In the genomic region with DNA sequence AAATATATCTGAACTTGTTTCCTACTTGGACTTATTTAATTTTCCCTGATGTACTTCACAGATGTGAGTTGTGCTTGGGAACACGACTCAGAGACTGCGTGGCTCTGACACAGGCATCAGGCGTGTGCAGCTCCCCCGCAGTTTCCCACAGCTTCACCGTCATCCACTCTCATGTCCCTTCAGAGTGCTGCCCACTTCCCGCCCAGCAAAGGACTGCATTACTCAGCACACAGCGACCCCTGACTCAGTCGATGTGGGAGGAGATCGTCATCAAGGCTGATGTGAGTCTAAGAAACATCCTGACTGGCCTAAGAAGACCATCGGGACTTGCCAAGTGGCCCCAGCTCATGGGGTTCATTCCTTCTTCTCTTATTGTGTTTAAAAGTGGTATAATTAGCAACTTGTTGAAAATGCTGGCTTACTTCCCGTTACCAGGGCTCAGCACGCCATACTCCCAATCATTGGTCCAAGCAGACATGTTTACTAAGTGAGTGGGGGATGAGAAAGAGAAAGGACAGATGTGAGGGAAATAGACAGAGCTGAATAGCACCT, we compare ENCODE assay signal across 1 cellular context.
TF ChIP-seq lines count a peak whose summit lies in the region.

No MANE protein-coding gene starts in this region.

TF ChIP-seq in K562, 482 proteins besides CTCF, POLR2A, EP300 and RAD21 (continued from another document and continues in another):
- TF ChIP-seq, protein P1, sequence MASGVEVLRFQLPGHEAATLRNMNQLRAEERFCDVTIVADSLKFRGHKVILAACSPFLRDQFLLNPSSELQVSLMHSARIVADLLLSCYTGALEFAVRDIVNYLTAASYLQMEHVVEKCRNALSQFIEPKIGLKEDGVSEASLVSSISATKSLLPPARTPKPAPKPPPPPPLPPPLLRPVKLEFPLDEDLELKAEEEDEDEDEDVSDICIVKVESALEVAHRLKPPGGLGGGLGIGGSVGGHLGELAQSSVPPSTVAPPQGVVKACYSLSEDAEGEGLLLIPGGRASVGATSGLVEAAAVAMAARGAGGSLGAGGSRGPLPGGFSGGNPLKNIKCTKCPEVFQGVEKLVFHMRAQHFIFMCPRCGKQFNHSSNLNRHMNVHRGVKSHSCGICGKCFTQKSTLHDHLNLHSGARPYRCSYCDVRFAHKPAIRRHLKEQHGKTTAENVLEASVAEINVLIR (CRISPR knock-in tag; IDR thresholded peaks at IDR 0.05), result 0 out of 2 replicates have a peak, but pooled peaks have one; percentile 32
- TF ChIP-seq IRF2 (CRISPR knock-in tag; IDR thresholded peaks at IDR 0.05) (no peak), ZNF668 (CRISPR knock-in tag; IDR thresholded peaks at IDR 0.05) (0 out of 2 replicates have a peak, but pooled peaks have one; percentile 25), DMBX1 (CRISPR knock-in tag; IDR thresholded peaks at IDR 0.05; ENCODE audit: borderline replicate concordance) (0 out of 2 replicates have a peak, but pooled peaks have one; percentile 67), YY1 (IDR thresholded peaks at IDR 0.05; ENCODE audit: borderline replicate concordance in 1 of 3, control insufficient read depth in 1 of 3, extremely low read depth in 1 of 3, insufficient read depth in 3 of 3, insufficient read length in 1 of 3, insufficient replicate concordance in 2 of 3, low read depth in 1 of 3, low read length in 2 of 3) (peak in 1 of 3 experiments; percentile 8), ZNF644 (tag; IDR thresholded peaks at IDR 0.05; ENCODE audit: low read depth) (0 out of 2 replicates have a peak, but pooled peaks have one; percentile 1), SUPT5H (IDR thresholded peaks at IDR 0.05) (peak; percentile 41; the same call in 1 of the 2 replicates), MYNN (IDR thresholded peaks at IDR 0.05) (peak; percentile 82; the same call in 1 of the 2 replicates), MYNN (CRISPR knock-in tag; IDR thresholded peaks at IDR 0.05) (no peak), TCF3 (CRISPR knock-in tag; IDR thresholded peaks at IDR 0.05) (peak; percentile 42; the same call in 1 of the 2 replicates), EHMT2 (IDR thresholded peaks at IDR 0.05) (peak; percentile 81), CBFA2T3 (IDR thresholded peaks at IDR 0.05) (peak; percentile 55), MAZ (CRISPR knock-in tag; conservative IDR thresholded peaks at IDR 0.05 in 1 of 2, IDR thresholded peaks at IDR 0.05 in 1 of 2) (peak in 1 of 2 experiments; percentile 23; a peak in 1 of 4 replicates), ZNF175 (CRISPR knock-in tag; IDR thresholded peaks at IDR 0.05; ENCODE audit: low read depth) (peak; percentile 91), MTA1 (IDR thresholded peaks at IDR 0.05; ENCODE audit: borderline replicate concordance) (peak; percentile 44; the same call in 1 of the 2 replicates)
- TF ChIP-seq, protein P2, sequence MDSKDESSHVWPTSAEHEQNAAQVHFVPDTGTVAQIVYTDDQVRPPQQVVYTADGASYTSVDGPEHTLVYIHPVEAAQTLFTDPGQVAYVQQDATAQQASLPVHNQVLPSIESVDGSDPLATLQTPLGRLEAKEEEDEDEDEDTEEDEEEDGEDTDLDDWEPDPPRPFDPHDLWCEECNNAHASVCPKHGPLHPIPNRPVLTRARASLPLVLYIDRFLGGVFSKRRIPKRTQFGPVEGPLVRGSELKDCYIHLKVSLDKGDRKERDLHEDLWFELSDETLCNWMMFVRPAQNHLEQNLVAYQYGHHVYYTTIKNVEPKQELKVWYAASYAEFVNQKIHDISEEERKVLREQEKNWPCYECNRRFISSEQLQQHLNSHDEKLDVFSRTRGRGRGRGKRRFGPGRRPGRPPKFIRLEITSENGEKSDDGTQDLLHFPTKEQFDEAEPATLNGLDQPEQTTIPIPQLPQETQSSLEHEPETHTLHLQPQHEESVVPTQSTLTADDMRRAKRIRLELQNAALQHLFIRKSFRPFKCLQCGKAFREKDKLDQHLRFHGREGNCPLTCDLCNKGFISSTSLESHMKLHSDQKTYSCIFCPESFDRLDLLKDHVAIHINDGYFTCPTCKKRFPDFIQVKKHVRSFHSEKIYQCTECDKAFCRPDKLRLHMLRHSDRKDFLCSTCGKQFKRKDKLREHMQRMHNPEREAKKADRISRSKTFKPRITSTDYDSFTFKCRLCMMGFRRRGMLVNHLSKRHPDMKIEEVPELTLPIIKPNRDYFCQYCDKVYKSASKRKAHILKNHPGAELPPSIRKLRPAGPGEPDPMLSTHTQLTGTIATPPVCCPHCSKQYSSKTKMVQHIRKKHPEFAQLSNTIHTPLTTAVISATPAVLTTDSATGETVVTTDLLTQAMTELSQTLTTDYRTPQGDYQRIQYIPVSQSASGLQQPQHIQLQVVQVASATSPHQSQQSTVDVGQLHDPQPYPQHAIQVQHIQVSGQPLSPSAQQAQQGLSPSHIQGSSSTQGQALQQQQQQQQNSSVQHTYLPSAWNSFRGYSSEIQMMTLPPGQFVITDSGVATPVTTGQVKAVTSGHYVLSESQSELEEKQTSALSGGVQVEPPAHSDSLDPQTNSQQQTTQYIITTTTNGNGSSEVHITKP (IDR thresholded peaks at IDR 0.05; ENCODE audit: partially characterized antibody), result peak; percentile 82
- TF ChIP-seq, protein P3, sequence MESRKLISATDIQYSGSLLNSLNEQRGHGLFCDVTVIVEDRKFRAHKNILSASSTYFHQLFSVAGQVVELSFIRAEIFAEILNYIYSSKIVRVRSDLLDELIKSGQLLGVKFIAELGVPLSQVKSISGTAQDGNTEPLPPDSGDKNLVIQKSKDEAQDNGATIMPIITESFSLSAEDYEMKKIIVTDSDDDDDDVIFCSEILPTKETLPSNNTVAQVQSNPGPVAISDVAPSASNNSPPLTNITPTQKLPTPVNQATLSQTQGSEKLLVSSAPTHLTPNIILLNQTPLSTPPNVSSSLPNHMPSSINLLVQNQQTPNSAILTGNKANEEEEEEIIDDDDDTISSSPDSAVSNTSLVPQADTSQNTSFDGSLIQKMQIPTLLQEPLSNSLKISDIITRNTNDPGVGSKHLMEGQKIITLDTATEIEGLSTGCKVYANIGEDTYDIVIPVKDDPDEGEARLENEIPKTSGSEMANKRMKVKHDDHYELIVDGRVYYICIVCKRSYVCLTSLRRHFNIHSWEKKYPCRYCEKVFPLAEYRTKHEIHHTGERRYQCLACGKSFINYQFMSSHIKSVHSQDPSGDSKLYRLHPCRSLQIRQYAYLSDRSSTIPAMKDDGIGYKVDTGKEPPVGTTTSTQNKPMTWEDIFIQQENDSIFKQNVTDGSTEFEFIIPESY (CRISPR knock-in tag; IDR thresholded peaks at IDR 0.05), result no peak
- TF ChIP-seq, protein P4, sequence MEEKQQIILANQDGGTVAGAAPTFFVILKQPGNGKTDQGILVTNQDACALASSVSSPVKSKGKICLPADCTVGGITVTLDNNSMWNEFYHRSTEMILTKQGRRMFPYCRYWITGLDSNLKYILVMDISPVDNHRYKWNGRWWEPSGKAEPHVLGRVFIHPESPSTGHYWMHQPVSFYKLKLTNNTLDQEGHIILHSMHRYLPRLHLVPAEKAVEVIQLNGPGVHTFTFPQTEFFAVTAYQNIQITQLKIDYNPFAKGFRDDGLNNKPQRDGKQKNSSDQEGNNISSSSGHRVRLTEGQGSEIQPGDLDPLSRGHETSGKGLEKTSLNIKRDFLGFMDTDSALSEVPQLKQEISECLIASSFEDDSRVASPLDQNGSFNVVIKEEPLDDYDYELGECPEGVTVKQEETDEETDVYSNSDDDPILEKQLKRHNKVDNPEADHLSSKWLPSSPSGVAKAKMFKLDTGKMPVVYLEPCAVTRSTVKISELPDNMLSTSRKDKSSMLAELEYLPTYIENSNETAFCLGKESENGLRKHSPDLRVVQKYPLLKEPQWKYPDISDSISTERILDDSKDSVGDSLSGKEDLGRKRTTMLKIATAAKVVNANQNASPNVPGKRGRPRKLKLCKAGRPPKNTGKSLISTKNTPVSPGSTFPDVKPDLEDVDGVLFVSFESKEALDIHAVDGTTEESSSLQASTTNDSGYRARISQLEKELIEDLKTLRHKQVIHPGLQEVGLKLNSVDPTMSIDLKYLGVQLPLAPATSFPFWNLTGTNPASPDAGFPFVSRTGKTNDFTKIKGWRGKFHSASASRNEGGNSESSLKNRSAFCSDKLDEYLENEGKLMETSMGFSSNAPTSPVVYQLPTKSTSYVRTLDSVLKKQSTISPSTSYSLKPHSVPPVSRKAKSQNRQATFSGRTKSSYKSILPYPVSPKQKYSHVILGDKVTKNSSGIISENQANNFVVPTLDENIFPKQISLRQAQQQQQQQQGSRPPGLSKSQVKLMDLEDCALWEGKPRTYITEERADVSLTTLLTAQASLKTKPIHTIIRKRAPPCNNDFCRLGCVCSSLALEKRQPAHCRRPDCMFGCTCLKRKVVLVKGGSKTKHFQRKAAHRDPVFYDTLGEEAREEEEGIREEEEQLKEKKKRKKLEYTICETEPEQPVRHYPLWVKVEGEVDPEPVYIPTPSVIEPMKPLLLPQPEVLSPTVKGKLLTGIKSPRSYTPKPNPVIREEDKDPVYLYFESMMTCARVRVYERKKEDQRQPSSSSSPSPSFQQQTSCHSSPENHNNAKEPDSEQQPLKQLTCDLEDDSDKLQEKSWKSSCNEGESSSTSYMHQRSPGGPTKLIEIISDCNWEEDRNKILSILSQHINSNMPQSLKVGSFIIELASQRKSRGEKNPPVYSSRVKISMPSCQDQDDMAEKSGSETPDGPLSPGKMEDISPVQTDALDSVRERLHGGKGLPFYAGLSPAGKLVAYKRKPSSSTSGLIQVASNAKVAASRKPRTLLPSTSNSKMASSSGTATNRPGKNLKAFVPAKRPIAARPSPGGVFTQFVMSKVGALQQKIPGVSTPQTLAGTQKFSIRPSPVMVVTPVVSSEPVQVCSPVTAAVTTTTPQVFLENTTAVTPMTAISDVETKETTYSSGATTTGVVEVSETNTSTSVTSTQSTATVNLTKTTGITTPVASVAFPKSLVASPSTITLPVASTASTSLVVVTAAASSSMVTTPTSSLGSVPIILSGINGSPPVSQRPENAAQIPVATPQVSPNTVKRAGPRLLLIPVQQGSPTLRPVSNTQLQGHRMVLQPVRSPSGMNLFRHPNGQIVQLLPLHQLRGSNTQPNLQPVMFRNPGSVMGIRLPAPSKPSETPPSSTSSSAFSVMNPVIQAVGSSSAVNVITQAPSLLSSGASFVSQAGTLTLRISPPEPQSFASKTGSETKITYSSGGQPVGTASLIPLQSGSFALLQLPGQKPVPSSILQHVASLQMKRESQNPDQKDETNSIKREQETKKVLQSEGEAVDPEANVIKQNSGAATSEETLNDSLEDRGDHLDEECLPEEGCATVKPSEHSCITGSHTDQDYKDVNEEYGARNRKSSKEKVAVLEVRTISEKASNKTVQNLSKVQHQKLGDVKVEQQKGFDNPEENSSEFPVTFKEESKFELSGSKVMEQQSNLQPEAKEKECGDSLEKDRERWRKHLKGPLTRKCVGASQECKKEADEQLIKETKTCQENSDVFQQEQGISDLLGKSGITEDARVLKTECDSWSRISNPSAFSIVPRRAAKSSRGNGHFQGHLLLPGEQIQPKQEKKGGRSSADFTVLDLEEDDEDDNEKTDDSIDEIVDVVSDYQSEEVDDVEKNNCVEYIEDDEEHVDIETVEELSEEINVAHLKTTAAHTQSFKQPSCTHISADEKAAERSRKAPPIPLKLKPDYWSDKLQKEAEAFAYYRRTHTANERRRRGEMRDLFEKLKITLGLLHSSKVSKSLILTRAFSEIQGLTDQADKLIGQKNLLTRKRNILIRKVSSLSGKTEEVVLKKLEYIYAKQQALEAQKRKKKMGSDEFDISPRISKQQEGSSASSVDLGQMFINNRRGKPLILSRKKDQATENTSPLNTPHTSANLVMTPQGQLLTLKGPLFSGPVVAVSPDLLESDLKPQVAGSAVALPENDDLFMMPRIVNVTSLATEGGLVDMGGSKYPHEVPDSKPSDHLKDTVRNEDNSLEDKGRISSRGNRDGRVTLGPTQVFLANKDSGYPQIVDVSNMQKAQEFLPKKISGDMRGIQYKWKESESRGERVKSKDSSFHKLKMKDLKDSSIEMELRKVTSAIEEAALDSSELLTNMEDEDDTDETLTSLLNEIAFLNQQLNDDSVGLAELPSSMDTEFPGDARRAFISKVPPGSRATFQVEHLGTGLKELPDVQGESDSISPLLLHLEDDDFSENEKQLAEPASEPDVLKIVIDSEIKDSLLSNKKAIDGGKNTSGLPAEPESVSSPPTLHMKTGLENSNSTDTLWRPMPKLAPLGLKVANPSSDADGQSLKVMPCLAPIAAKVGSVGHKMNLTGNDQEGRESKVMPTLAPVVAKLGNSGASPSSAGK (IDR thresholded peaks at IDR 0.05), result peak; percentile 92
- TF ChIP-seq, protein P5, sequence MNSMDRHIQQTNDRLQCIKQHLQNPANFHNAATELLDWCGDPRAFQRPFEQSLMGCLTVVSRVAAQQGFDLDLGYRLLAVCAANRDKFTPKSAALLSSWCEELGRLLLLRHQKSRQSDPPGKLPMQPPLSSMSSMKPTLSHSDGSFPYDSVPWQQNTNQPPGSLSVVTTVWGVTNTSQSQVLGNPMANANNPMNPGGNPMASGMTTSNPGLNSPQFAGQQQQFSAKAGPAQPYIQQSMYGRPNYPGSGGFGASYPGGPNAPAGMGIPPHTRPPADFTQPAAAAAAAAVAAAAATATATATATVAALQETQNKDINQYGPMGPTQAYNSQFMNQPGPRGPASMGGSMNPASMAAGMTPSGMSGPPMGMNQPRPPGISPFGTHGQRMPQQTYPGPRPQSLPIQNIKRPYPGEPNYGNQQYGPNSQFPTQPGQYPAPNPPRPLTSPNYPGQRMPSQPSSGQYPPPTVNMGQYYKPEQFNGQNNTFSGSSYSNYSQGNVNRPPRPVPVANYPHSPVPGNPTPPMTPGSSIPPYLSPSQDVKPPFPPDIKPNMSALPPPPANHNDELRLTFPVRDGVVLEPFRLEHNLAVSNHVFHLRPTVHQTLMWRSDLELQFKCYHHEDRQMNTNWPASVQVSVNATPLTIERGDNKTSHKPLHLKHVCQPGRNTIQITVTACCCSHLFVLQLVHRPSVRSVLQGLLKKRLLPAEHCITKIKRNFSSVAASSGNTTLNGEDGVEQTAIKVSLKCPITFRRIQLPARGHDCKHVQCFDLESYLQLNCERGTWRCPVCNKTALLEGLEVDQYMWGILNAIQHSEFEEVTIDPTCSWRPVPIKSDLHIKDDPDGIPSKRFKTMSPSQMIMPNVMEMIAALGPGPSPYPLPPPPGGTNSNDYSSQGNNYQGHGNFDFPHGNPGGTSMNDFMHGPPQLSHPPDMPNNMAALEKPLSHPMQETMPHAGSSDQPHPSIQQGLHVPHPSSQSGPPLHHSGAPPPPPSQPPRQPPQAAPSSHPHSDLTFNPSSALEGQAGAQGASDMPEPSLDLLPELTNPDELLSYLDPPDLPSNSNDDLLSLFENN (IDR thresholded peaks at IDR 0.05; ENCODE audit: low read depth in 2 of 2, low read length in 2 of 2), result 0 out of 4 replicates have a peak, but pooled peaks of 1 of the 2 experiments have one; percentile 19
- TF ChIP-seq, protein P6, sequence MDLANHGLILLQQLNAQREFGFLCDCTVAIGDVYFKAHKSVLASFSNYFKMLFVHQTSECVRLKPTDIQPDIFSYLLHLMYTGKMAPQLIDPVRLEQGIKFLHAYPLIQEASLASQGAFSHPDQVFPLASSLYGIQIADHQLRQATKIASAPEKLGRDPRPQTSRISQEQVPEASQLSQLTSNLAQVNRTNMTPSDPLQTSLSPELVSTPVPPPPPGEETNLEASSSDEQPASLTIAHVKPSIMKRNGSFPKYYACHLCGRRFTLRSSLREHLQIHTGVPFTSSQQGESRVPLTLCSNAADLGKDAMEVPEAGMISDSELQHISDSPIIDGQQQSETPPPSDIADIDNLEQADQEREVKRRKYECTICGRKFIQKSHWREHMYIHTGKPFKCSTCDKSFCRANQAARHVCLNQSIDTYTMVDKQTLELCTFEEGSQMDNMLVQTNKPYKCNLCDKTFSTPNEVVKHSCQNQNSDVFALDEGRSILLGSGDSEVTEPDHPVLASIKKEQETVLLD (IDR thresholded peaks at IDR 0.05), result peak; percentile 85; the same call in 1 of the 2 replicates
- TF ChIP-seq, protein P7, sequence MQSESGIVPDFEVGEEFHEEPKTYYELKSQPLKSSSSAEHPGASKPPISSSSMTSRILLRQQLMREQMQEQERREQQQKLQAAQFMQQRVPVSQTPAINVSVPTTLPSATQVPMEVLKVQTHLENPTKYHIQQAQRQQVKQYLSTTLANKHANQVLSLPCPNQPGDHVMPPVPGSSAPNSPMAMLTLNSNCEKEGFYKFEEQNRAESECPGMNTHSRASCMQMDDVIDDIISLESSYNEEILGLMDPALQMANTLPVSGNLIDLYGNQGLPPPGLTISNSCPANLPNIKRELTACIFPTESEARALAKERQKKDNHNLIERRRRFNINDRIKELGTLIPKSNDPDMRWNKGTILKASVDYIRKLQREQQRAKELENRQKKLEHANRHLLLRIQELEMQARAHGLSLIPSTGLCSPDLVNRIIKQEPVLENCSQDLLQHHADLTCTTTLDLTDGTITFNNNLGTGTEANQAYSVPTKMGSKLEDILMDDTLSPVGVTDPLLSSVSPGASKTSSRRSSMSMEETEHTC (IDR thresholded peaks at IDR 0.05), result peak; percentile 26; the same call in 1 of the 2 replicates
